Comparison of ENCODE assay signal across 22 cellular contexts in genomic region chr3:24722106-24722505, GRCh38.
DNase-seq lines count a peak whose midpoint lies in the region; ATAC-seq and FAIRE-seq lines count a peak whose summit lies in the region.
"Had no signal": no experiment of that assay in that cellular context is flagged by ENCODE, and none has a peak within 500 bp of the region (broad histone marks: within the 10 kb centered on the region; RNA-seq: fewer than 3 reads in every experiment).

No MANE protein-coding gene starts in this region.

- no peak overlapping the region for H3K4me3 ChIP-seq in small intestine (ENCODE audit: low read depth in 1 of 2, low read length in 2 of 2)

- FAIRE-seq in small intestine (lab: Jason Lieb, UNC) = no peak
- FAIRE-seq: A204.1, G401.6, GM12891, GM18507, H1 had no signal

- DNase-seq in cerebellar cortex (ENCODE audit: low spot score) (peak; percentile 78), pons (ENCODE audit: low spot score) (peak; percentile 13), small intestine (peak; percentile 9)
- DNase-seq: ACHN; BE2C; CD4-positive, CD25-positive, alpha-beta regulatory T cell; CD8-positive, alpha-beta memory T cell; COR-L47; DMS 273 treated with DMSO at 0.1 percent for 48 hours; DMS53; DND-41; EL; H9 had no signal

- no peak for ATAC-seq in GM21786 (IDR thresholded peaks at IDR 0.05; ENCODE audit: unreplicated experiment)
- ATAC-seq in GM21367 (IDR thresholded peaks at IDR 0.05; ENCODE audit: unreplicated experiment) = no peak
- no peak for ATAC-seq in HG02678 (IDR thresholded peaks at IDR 0.05; ENCODE audit: unreplicated experiment)

- H3K9me3 ChIP-seq in small intestine (ENCODE audit: control insufficient read depth, low read depth) = no peaks in the 10 kb centered on the region
- H3K9me3 ChIP-seq: BE2C had no signal

- H3K27me3 ChIP-seq in small intestine (ENCODE audit: control insufficient read depth in 2 of 2, insufficient read depth in 2 of 2, low read length in 2 of 2) = no peaks in the 10 kb centered on the region
- H3K27me3 ChIP-seq: BE2C had no signal

- no peaks in the 10 kb centered on the region for H3K4me1 ChIP-seq in small intestine (ENCODE audit: control insufficient read depth in 2 of 2, insufficient read depth in 1 of 2, low read depth in 1 of 2, low read length in 1 of 2)
- H3K4me1 ChIP-seq: BE2C had no signal

- no peak overlapping the region for H3K27ac ChIP-seq in small intestine (ENCODE audit: low read depth in 1 of 2, low read length in 1 of 2)
- H3K27ac ChIP-seq: HL-60 had no signal

- no peaks in the 10 kb centered on the region for H3K36me3 ChIP-seq in small intestine (ENCODE audit: control insufficient read depth in 2 of 2, insufficient read depth in 2 of 2, low read length in 2 of 2)
- H3K36me3 ChIP-seq: BE2C had no signal

- WGBS in small intestine, 3 donors = 51 to 57% (median 53%) methylated on average over 5 of the region's 5 CpGs

Comparison
In these comparisons a context has a peak if more than half of its experiments do, and no peak if none do; other contexts are left out.
1. DNase-seq: peak in every context shown above with its lines; median percentile 78 in cerebellar cortex; 13 in pons; 9 in small intestine.